Comparison of ENCODE assay signal across 1 cellular context in genomic region chr2:134287323-134287722, GRCh38.
TF ChIP-seq lines count a peak whose summit lies in the region.

No MANE protein-coding gene starts in this region.

TF ChIP-seq in WTC11, 78 proteins besides CTCF, POLR2A, EP300 and RAD21 (continued from another document):
- TF ChIP-seq NFYB (CRISPR knock-in tag; conservative IDR thresholded peaks at IDR 0.05; ENCODE audit: low read depth): no peak
TF ChIP-seq in WTC11: peak in this region for 0.
